In genomic region chr6:146892613-146893401, GRCh38 we compare ENCODE assay signal across 1 cellular context.
TF ChIP-seq lines count a peak whose summit lies in the region.

No MANE protein-coding gene starts in this region.

TF ChIP-seq in K562, 482 proteins besides CTCF, POLR2A, EP300 and RAD21 (continued from another document and continues in another):
- TF ChIP-seq, protein P1, sequence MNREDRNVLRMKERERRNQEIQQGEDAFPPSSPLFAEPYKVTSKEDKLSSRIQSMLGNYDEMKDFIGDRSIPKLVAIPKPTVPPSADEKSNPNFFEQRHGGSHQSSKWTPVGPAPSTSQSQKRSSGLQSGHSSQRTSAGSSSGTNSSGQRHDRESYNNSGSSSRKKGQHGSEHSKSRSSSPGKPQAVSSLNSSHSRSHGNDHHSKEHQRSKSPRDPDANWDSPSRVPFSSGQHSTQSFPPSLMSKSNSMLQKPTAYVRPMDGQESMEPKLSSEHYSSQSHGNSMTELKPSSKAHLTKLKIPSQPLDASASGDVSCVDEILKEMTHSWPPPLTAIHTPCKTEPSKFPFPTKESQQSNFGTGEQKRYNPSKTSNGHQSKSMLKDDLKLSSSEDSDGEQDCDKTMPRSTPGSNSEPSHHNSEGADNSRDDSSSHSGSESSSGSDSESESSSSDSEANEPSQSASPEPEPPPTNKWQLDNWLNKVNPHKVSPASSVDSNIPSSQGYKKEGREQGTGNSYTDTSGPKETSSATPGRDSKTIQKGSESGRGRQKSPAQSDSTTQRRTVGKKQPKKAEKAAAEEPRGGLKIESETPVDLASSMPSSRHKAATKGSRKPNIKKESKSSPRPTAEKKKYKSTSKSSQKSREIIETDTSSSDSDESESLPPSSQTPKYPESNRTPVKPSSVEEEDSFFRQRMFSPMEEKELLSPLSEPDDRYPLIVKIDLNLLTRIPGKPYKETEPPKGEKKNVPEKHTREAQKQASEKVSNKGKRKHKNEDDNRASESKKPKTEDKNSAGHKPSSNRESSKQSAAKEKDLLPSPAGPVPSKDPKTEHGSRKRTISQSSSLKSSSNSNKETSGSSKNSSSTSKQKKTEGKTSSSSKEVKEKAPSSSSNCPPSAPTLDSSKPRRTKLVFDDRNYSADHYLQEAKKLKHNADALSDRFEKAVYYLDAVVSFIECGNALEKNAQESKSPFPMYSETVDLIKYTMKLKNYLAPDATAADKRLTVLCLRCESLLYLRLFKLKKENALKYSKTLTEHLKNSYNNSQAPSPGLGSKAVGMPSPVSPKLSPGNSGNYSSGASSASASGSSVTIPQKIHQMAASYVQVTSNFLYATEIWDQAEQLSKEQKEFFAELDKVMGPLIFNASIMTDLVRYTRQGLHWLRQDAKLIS (CRISPR knock-in tag; IDR thresholded peaks at IDR 0.05), result peak; percentile 76; the same call in 1 of the 2 replicates
- peak; percentile 60; the same call in 1 of the 2 replicates for TF ChIP-seq TAF7 (tag; IDR thresholded peaks at IDR 0.05)
- TF ChIP-seq MEIS2 (IDR thresholded peaks at IDR 0.05; ENCODE audit: partially characterized antibody), result no peak
- TF ChIP-seq, protein P2, sequence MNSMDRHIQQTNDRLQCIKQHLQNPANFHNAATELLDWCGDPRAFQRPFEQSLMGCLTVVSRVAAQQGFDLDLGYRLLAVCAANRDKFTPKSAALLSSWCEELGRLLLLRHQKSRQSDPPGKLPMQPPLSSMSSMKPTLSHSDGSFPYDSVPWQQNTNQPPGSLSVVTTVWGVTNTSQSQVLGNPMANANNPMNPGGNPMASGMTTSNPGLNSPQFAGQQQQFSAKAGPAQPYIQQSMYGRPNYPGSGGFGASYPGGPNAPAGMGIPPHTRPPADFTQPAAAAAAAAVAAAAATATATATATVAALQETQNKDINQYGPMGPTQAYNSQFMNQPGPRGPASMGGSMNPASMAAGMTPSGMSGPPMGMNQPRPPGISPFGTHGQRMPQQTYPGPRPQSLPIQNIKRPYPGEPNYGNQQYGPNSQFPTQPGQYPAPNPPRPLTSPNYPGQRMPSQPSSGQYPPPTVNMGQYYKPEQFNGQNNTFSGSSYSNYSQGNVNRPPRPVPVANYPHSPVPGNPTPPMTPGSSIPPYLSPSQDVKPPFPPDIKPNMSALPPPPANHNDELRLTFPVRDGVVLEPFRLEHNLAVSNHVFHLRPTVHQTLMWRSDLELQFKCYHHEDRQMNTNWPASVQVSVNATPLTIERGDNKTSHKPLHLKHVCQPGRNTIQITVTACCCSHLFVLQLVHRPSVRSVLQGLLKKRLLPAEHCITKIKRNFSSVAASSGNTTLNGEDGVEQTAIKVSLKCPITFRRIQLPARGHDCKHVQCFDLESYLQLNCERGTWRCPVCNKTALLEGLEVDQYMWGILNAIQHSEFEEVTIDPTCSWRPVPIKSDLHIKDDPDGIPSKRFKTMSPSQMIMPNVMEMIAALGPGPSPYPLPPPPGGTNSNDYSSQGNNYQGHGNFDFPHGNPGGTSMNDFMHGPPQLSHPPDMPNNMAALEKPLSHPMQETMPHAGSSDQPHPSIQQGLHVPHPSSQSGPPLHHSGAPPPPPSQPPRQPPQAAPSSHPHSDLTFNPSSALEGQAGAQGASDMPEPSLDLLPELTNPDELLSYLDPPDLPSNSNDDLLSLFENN (IDR thresholded peaks at IDR 0.05; ENCODE audit: low read depth in 2 of 2, low read length in 2 of 2), result peak in 1 of 2 experiments; percentile 80; a peak in 2 of 4 replicates
- no peak; a peak in 1 of 4 replicates for TF ChIP-seq NRF1 (conservative IDR thresholded peaks at IDR 0.05 in 1 of 2, IDR thresholded peaks at IDR 0.05 in 1 of 2)
- peak; percentile 34; the same call in 1 of the 2 replicates for TF ChIP-seq GTF2F1 (IDR thresholded peaks at IDR 0.05; ENCODE audit: low read depth, low read length)
- TF ChIP-seq THRA (IDR thresholded peaks at IDR 0.05), result no peak
- TF ChIP-seq PYGO2 (tag; IDR thresholded peaks at IDR 0.05), result peak; percentile 60
- TF ChIP-seq MEF2D (tag; conservative IDR thresholded peaks at IDR 0.05; ENCODE audit: low read depth), result peak; percentile 71; the same call in 1 of the 2 replicates
- TF ChIP-seq HSF4 (CRISPR knock-in tag; IDR thresholded peaks at IDR 0.05; ENCODE audit: borderline replicate concordance), result no peak
- TF ChIP-seq NR2F6 (CRISPR knock-in tag; IDR thresholded peaks at IDR 0.05), result no peak; the same call in 1 of the 2 replicates
- TF ChIP-seq ZNF696 (CRISPR knock-in tag; conservative IDR thresholded peaks at IDR 0.05), result no peak
- peak; percentile 82 for TF ChIP-seq ETV5 (CRISPR knock-in tag; IDR thresholded peaks at IDR 0.05; ENCODE audit: low read depth)
- no peak; the same call in 1 of the 2 replicates for TF ChIP-seq CBX5 (IDR thresholded peaks at IDR 0.05; ENCODE audit: borderline replicate concordance, low read depth)
- TF ChIP-seq NFXL1 (CRISPR knock-in tag; IDR thresholded peaks at IDR 0.05), result no peak
- TF ChIP-seq POLR2H (tag; IDR thresholded peaks at IDR 0.05; ENCODE audit: low read depth), result peak; percentile 93
- TF ChIP-seq PRPF4 (IDR thresholded peaks at IDR 0.05; ENCODE audit: insufficient read depth, low read depth, low read length, poor library complexity, severe bottlenecking), result no peak
- peak; percentile 32 to 85; a peak in 3 of 4 replicates for TF ChIP-seq RCOR1 (IDR thresholded peaks at IDR 0.05; ENCODE audit: borderline replicate concordance in 1 of 2, low read depth in 2 of 2, low read length in 2 of 2)
- TF ChIP-seq ATF4 (CRISPR knock-in tag; IDR thresholded peaks at IDR 0.05), result peak; percentile 32
- TF ChIP-seq ZFP30 (CRISPR knock-in tag; IDR thresholded peaks at IDR 0.05; ENCODE audit: borderline replicate concordance), result 0 out of 2 replicates have a peak, but pooled peaks have one; percentile 56
- TF ChIP-seq HDAC2 (IDR thresholded peaks at IDR 0.05), result peak; percentile 33; the same call in 1 of the 2 replicates
- TF ChIP-seq ZNF280B (CRISPR knock-in tag; IDR thresholded peaks at IDR 0.05), result no peak; the same call in 1 of the 2 replicates
- 0 out of 2 replicates have a peak, but pooled peaks have one; percentile 58 for TF ChIP-seq HMG20B (CRISPR knock-in tag; IDR thresholded peaks at IDR 0.05)
- TF ChIP-seq ZNF583 (CRISPR knock-in tag; IDR thresholded peaks at IDR 0.05), result peak; percentile 70; the same call in 1 of the 2 replicates
- no peak for TF ChIP-seq RBM17 (IDR thresholded peaks at IDR 0.05; ENCODE audit: borderline replicate concordance, low read depth, low read length)
- 0 out of 2 replicates have a peak, but pooled peaks have one; percentile 29 for TF ChIP-seq ELF1 (tag; IDR thresholded peaks at IDR 0.05)
- TF ChIP-seq ZNF444 (CRISPR knock-in tag; IDR thresholded peaks at IDR 0.05), result no peak; the same call in 1 of the 2 replicates
- TF ChIP-seq RBBP5 (IDR thresholded peaks at IDR 0.05; ENCODE audit: borderline replicate concordance, insufficient read depth, low read length, poor library complexity, severe bottlenecking), result peak; percentile 49
- TF ChIP-seq PTBP1 (IDR thresholded peaks at IDR 0.05; ENCODE audit: low read depth, low read length), result no peak
- TF ChIP-seq STAT5A (IDR thresholded peaks at IDR 0.05; ENCODE audit: borderline replicate concordance, low read length), result peak; percentile 51; the same call in 1 of the 2 replicates
- TF ChIP-seq ZNF197 (CRISPR knock-in tag; IDR thresholded peaks at IDR 0.05; ENCODE audit: low read depth), result peak; percentile 69; the same call in 1 of the 2 replicates
- peak; percentile 74 for TF ChIP-seq SUPT5H (IDR thresholded peaks at IDR 0.05)
- TF ChIP-seq SPI1 (IDR thresholded peaks at IDR 0.05; ENCODE audit: borderline replicate concordance, low read depth, low read length), result peak; percentile 87
- TF ChIP-seq CHD1 (IDR thresholded peaks at IDR 0.05; ENCODE audit: low read length), result no peak
- TF ChIP-seq SIRT6 (IDR thresholded peaks at IDR 0.05; ENCODE audit: low read depth, low read length), result no peak
- no peak for TF ChIP-seq CHD7 (IDR thresholded peaks at IDR 0.05; ENCODE audit: low read depth, low read length)
- peak; percentile 81 for TF ChIP-seq BRD9 (IDR thresholded peaks at IDR 0.05; ENCODE audit: low read depth, partially characterized antibody)
- TF ChIP-seq FOXP1 (CRISPR knock-in tag; IDR thresholded peaks at IDR 0.05), result no peak
